17 cellular contexts compared by ENCODE assay signal in the genomic region with DNA sequence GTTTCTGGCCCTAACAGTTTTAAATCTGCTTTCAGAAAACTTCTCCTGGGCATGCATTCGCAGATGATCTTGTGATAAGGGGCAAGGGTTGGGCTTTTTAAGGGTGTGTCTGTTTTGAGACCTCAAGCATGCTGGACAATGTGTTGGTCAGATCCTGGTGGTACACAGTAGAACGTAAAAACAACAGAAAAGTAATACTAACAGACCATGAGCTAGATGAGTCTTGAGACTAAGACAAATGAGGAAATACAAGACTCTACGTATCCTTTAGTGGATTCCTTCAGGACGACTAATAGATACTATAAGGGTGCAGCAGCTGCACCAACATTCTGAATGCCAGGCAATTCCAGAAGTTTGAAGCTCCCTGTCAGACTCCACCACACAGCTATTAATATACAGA.
DNase-seq lines count a peak whose midpoint lies in the region; ATAC-seq, FAIRE-seq and TF ChIP-seq lines count a peak whose summit lies in the region.
"Had no signal": no experiment of that assay in that cellular context is flagged by ENCODE, and none has a peak within 500 bp of the region (broad histone marks: within the 10 kb centered on the region; RNA-seq: fewer than 3 reads in every experiment).

No MANE protein-coding gene starts in this region.

- no peak overlapping the region for H2BK12ac ChIP-seq in mesenchymal stem cell (ENCODE audit: low read length in 2 of 2)

- H3K79me2 ChIP-seq in endothelial cell of umbilical vein (ENCODE audit: control insufficient read depth, insufficient read depth, low read length) = no peaks in the 10 kb centered on the region

- no peaks in the 10 kb centered on the region for H3K27me3 ChIP-seq in endothelial cell of umbilical vein (ENCODE audit: control insufficient read depth in 2 of 2, insufficient read depth in 2 of 2, low read length in 2 of 2)
- H3K27me3 ChIP-seq in mesenchymal stem cell (ENCODE audit: control insufficient read depth in 1 of 2, insufficient read depth in 1 of 2, low read length in 2 of 2) = no peaks in the 10 kb centered on the region

- H3K4me1 ChIP-seq in endothelial cell of umbilical vein (ENCODE audit: control insufficient read depth, extremely low read depth, insufficient read depth, low read length) (no peaks in the 10 kb centered on the region), mesenchymal stem cell (ENCODE audit: control insufficient read depth, insufficient read depth, low read depth, low read length) (no peaks in the 10 kb centered on the region)

- dilution Hi-C loops in endothelial cell of umbilical vein (cut with MboI; ENCODE audit: extremely low pct_ligation_motif_present, low sequenced_read_pairs) = no loop called here

- H4K91ac ChIP-seq in mesenchymal stem cell (ENCODE audit: low read length) = no peak overlapping the region

- DNase-seq in AG09309 (ENCODE audit: low read depth) = peak; percentile 41
- DNase-seq in NCI-H226 = peak; percentile 78
- DNase-seq in endothelial cell of umbilical vein (ENCODE audit: low read depth, low spot score) = no peak
- DNase-seq in mesenchymal stem cell = peak; percentile 30
- no peak for DNase-seq in NCI-H1417 treated with DMSO at 0.1 percent for 48 hours (lab: John Stamatoyannopoulos, UW)
- DNase-seq in NCI-H1048 (lab: John Stamatoyannopoulos, UW) = no peak
- DNase-seq in SK-N-DZ (ENCODE audit: low spot score) = no peak
- DNase-seq: activated B cell treated with CpG ODN at 0.5 μM for 24 hours; activated gamma-delta T cell treated with Interleukin-2 at 50 U/mL for 16 hours; DMS79; NCI-H1417; small intestine; stimulated activated naive CD4-positive, alpha-beta T cell had no signal

- H3K9ac ChIP-seq in endothelial cell of umbilical vein (replicated peaks; ENCODE audit: extremely low read depth, insufficient read depth, low read length) (no peak overlapping the region), mesenchymal stem cell (ENCODE audit: low read length) (no peak overlapping the region)

- H3K4me3 ChIP-seq in AG09309 (ENCODE audit: control insufficient read depth, low read depth, low read length) (no peak overlapping the region), endothelial cell of umbilical vein (replicated peaks in 1 of 3; ENCODE audit: insufficient read depth in 1 of 3, low read depth in 1 of 3, low read length in 3 of 3) (no peak overlapping the region), mesenchymal stem cell (ENCODE audit: insufficient read depth in 1 of 2, low read depth in 1 of 2, low read length in 2 of 2) (no peak overlapping the region)

- H3K4me2 ChIP-seq in endothelial cell of umbilical vein (ENCODE audit: insufficient read depth, low read length) = no peak overlapping the region
- no peak overlapping the region for H3K4me2 ChIP-seq in mesenchymal stem cell (ENCODE audit: low read length, poor library complexity, severe bottlenecking)

- no peak overlapping the region for H4K8ac ChIP-seq in mesenchymal stem cell (ENCODE audit: low read length)

- H3K23ac ChIP-seq in mesenchymal stem cell (ENCODE audit: low read length in 2 of 2) = no peak overlapping the region

- H2BK5ac ChIP-seq in mesenchymal stem cell (ENCODE audit: low read depth, low read length, poor library complexity, severe bottlenecking) = no peak overlapping the region

- no peaks in the 10 kb centered on the region for H3K36me3 ChIP-seq in endothelial cell of umbilical vein (ENCODE audit: control insufficient read depth in 2 of 2, extremely low read depth in 1 of 2, insufficient read depth in 2 of 2, low read length in 2 of 2)
- peaks cover 0 to 6% of the 10 kb centered on the region in 2 experiments for H3K36me3 ChIP-seq in mesenchymal stem cell (ENCODE audit: control insufficient read depth in 1 of 2, insufficient read depth in 2 of 2, low read depth in 1 of 2, low read length in 2 of 2)

- H3K9me3 ChIP-seq in endothelial cell of umbilical vein (replicated peaks; ENCODE audit: control insufficient read depth, insufficient read depth, low read length) (no peaks in the 10 kb centered on the region), mesenchymal stem cell (ENCODE audit: control insufficient read depth, low read length) (no peaks in the 10 kb centered on the region)

- no peak overlapping the region for H3K27ac ChIP-seq in endothelial cell of umbilical vein (ENCODE audit: insufficient read depth, low read depth, low read length)
- H3K27ac ChIP-seq in mesenchymal stem cell (ENCODE audit: low read length, poor library complexity, severe bottlenecking) = no peak overlapping the region
- H3K27ac ChIP-seq: C4-2B had no signal

- H3K9me1 ChIP-seq in endothelial cell of umbilical vein (replicated peaks; ENCODE audit: control insufficient read depth, extremely low read depth, insufficient read depth, low read length) = no peaks in the 10 kb centered on the region

- TF ChIP-seq POLR2A in endothelial cell of umbilical vein (IDR thresholded peaks at IDR 0.05; ENCODE audit: low read depth, low read length) = no peak

- H2AFZ ChIP-seq in endothelial cell of umbilical vein (ENCODE audit: low read depth, low read length) = peak overlapping the region; percentile 7
- no peak overlapping the region for H2AFZ ChIP-seq in mesenchymal stem cell (ENCODE audit: low read depth, low read length)

- no peak overlapping the region for H2BK120ac ChIP-seq in mesenchymal stem cell (ENCODE audit: low read depth, low read length)

- ATAC-seq in GM21528 (IDR thresholded peaks at IDR 0.05; ENCODE audit: low FRiP score, unreplicated experiment) = no peak
- ATAC-seq: HCT116 had no signal

- WGBS in mesenchymal stem cell = 24% methylated on average over 3 of the region's 4 CpGs

- BruUV-seq in endothelial cell of umbilical vein (replicated peaks; lab: Mats Ljungman, UMichigan) = no TSS peak

- H3K4ac ChIP-seq in mesenchymal stem cell (ENCODE audit: low read depth in 1 of 2, low read length in 2 of 2) = no peak overlapping the region

- no peak overlapping the region for H3K14ac ChIP-seq in mesenchymal stem cell (ENCODE audit: low read length in 2 of 2)

- H3K79me1 ChIP-seq in mesenchymal stem cell (replicated peaks; ENCODE audit: low read length, poor library complexity, severe bottlenecking) = no peaks in the 10 kb centered on the region

- no peak overlapping the region for H2BK15ac ChIP-seq in mesenchymal stem cell (ENCODE audit: low read depth, poor library complexity, severe bottlenecking)

- no peak for TF ChIP-seq CTCF in AG09309 (IDR thresholded peaks at IDR 0.05; ENCODE audit: control insufficient read depth, insufficient read depth, low read depth, low read length, missing control alignments)
- TF ChIP-seq CTCF in endothelial cell of umbilical vein (IDR thresholded peaks at IDR 0.05; ENCODE audit: extremely low read depth in 1 of 2, insufficient read depth in 1 of 2, low read depth in 1 of 2, low read length in 2 of 2) = no peak

- FAIRE-seq in endothelial cell of umbilical vein (lab: Jason Lieb, UNC) = no peak
- FAIRE-seq: islet of Langerhans, small intestine had no signal

- H2AK5ac ChIP-seq in mesenchymal stem cell (ENCODE audit: low read length, severe bottlenecking) = no peak overlapping the region

- intact Hi-C loops in endothelial cell of umbilical vein (cut with micrococcal nuclease) = no loop called here

- POLR2A ChIA-PET in endothelial cell of umbilical vein (lab: Charles Lee) = no interaction called here

- no peaks in the 10 kb centered on the region for H4K20me1 ChIP-seq in endothelial cell of umbilical vein (replicated peaks; ENCODE audit: control insufficient read depth, extremely low read depth, insufficient read depth, low read length)

- CTCF ChIA-PET in endothelial cell of umbilical vein (lab: Charles Lee) = interaction anchor here (1.5 kb wide), 1 partner anchor 40 kb away, joined by 4 read pairs; no protein-coding TSS in a partner anchor

- H3K18ac ChIP-seq in mesenchymal stem cell (ENCODE audit: low read depth in 1 of 2, low read length in 2 of 2) = no peak overlapping the region

TF ChIP-seq in endothelial cell of umbilical vein, 7 proteins besides CTCF, POLR2A, EP300 and RAD21:
- no peak for TF ChIP-seq EZH2 (IDR thresholded peaks at IDR 0.05; ENCODE audit: borderline replicate concordance, low read depth, low read length, severe bottlenecking)
- TF ChIP-seq FOS (IDR thresholded peaks at IDR 0.05; ENCODE audit: borderline replicate concordance, insufficient read depth, low read length) = no peak
- no peak for TF ChIP-seq JUN (IDR thresholded peaks at IDR 0.05; ENCODE audit: borderline replicate concordance, insufficient read depth, insufficient read length, low read depth)
- TF ChIP-seq, protein P1, sequence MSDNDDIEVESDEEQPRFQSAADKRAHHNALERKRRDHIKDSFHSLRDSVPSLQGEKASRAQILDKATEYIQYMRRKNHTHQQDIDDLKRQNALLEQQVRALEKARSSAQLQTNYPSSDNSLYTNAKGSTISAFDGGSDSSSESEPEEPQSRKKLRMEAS (IDR thresholded peaks at IDR 0.05; ENCODE audit: insufficient read depth, insufficient read length) = no peak
- TF ChIP-seq GATA2 (IDR thresholded peaks at IDR 0.05; ENCODE audit: insufficient read depth, insufficient read length, low read depth, low read length) = no peak
- TF ChIP-seq POLR2AphosphoS5 (IDR thresholded peaks at IDR 0.05; ENCODE audit: insufficient read depth, low read depth, low read length) = no peak
- TF ChIP-seq MYC (IDR thresholded peaks at IDR 0.05; ENCODE audit: low read depth, low read length) = no peak

Comparison
In these comparisons a context has a peak if more than half of its experiments do, and no peak if none do; other contexts are left out.
1. DNase-seq: peak in AG09309 (single experiment), NCI-H226 (single experiment) and mesenchymal stem cell (single experiment); none in endothelial cell of umbilical vein (single experiment), NCI-H1417 treated with DMSO at 0.1 percent for 48 hours (single experiment), NCI-H1048 (single experiment) and SK-N-DZ (single experiment).